In genomic region chr4:130814896-130815295, GRCh38 we compare ENCODE assay signal across 21 cellular contexts.
A peak's percentile ranks its signal among the peaks of the same experiment; 100 is the strongest.
DNase-seq lines count a peak whose midpoint lies in the region; ATAC-seq, FAIRE-seq and TF ChIP-seq lines count a peak whose summit lies in the region.
"Had no signal": no experiment of that assay in that cellular context is flagged by ENCODE, and none has a peak within 500 bp of the region (broad histone marks: within the 10 kb centered on the region; RNA-seq: fewer than 3 reads in every experiment).

No MANE protein-coding gene starts in this region.

- no peak for FAIRE-seq in GM12878 (lab: Jason Lieb, UNC)
- FAIRE-seq: D721Med, GM12892 had no signal

- no peaks in the 10 kb centered on the region for H3K79me2 ChIP-seq in GM12878 (ENCODE audit: control insufficient read depth, insufficient read depth, low read length)

- no peak for TF ChIP-seq EP300 in GM12878 (IDR thresholded peaks at IDR 0.05; ENCODE audit: borderline replicate concordance in 1 of 2, control insufficient read depth in 1 of 2, low read depth in 2 of 2, low read length in 2 of 2)

- no peaks in the 10 kb centered on the region for H3K4me1 ChIP-seq in GM12878 (ENCODE audit: control insufficient read depth, insufficient read depth, low read length)

- H4K20me1 ChIP-seq in GM12878 (ENCODE audit: control insufficient read depth, insufficient read depth), result no peaks in the 10 kb centered on the region

- H3K27me3 ChIP-seq in GM12878 (replicated peaks in 1 of 2; ENCODE audit: control insufficient read depth in 2 of 2, insufficient read depth in 2 of 2, low read length in 1 of 2), result no peaks in the 10 kb centered on the region

- CTCF ChIA-PET in GM12878 (lab: Yijun Ruan, JAX), result interaction anchor here (1.0 kb wide), 1 partner anchor 9 kb away, joined by 3 read pairs; no protein-coding TSS in a partner anchor

- no peak overlapping the region for H3K9ac ChIP-seq in GM12878 (ENCODE audit: control insufficient read depth, insufficient read depth, low read length)

- H3K4me1 Mint-ChIP-seq in effector memory CD8-positive, alpha-beta T cell (ENCODE audit: low read depth in 2 of 2), result no peaks in the 10 kb centered on the region
- H3K4me1 Mint-ChIP-seq: CD8-positive, alpha-beta memory T cell; GM23338 had no signal

- SMC1A ChIA-PET in GM12878 (lab: Charles Lee; ENCODE audit: uncharacterized antibody, unreplicated experiment), result interaction anchor here (0.7 kb wide), 1 partner anchor 9 kb away, joined by 4 read pairs; no protein-coding TSS in a partner anchor

- H2AFZ ChIP-seq in GM12878 (ENCODE audit: control insufficient read depth, low read depth, low read length), result no peak overlapping the region
- H2AFZ ChIP-seq: GM23338 had no signal

- intact Hi-C loops in GM12878 (cut with micrococcal nuclease; ENCODE audit: unreplicated experiment), result no loop called here

- TF ChIP-seq RAD21 in GM12878 (IDR thresholded peaks at IDR 0.05; ENCODE audit: insufficient read depth, low read depth, low read length), result no peak

- no peak for TF ChIP-seq CTCF in GM12878 (IDR thresholded peaks at IDR 0.05 in 2 of 3, conservative IDR thresholded peaks at IDR 0.05 in 1 of 3; ENCODE audit: control insufficient read depth in 2 of 3, extremely low read depth in 1 of 3, insufficient read depth in 1 of 3, low read depth in 3 of 3, low read length in 3 of 3)

- no peaks in the 10 kb centered on the region for H3K9me3 ChIP-seq in GM12878 (replicated peaks; ENCODE audit: control insufficient read depth, insufficient read depth, low read length)

- DNase-seq in GM12878 (ENCODE audit: low read depth, low spot score) (no peak), AG08396 (ENCODE audit: low spot score) (no peak)
- DNase-seq in effector memory CD8-positive, alpha-beta T cell, result no peak
- no peak for DNase-seq in activated naive CD4-positive, alpha-beta T cell treated with Interleukin-2 at 50 U/mL for 16 hours
- DNase-seq: CD8-positive, alpha-beta memory T cell; DND-41; GDM1; IMR-90; Kasumi-1; NCI-H1417; NCI-H187 treated with DMSO at 0.1 percent for 48 hours; NCI-H774 had no signal

- no peak overlapping the region for H3K4me2 ChIP-seq in GM12878 (ENCODE audit: control insufficient read depth, insufficient read depth)
- H3K4me2 ChIP-seq: GM23338 had no signal

- no peaks in the 10 kb centered on the region for H3K27me3 Mint-ChIP-seq in effector memory CD8-positive, alpha-beta T cell
- H3K27me3 Mint-ChIP-seq: CD8-positive, alpha-beta memory T cell had no signal

- H3K4me3 ChIP-seq in GM12878, result no peak overlapping the region
- H3K4me3 ChIP-seq: GM23338 had no signal

- H3K9me3 Mint-ChIP-seq in effector memory CD8-positive, alpha-beta T cell, result peaks cover 7 to 13% of the 10 kb centered on the region in 2 donors

- BruUV-seq in GM12878 (replicated peaks; lab: Mats Ljungman, UMichigan), result no TSS peak

- H3K4me3 Mint-ChIP-seq in effector memory CD8-positive, alpha-beta T cell, result no peak overlapping the region
- H3K4me3 Mint-ChIP-seq: CD8-positive, alpha-beta memory T cell; GM23338; T-helper 2 cell treated with Interferon-gamma antibody and Interleukin-4, amounts not matched to agents 5 μg/mL and 100 μg/mL, for 36 hours had no signal

- no peak for TF ChIP-seq POLR2A in GM12878 (IDR thresholded peaks at IDR 0.05; ENCODE audit: low read depth, low read length)

- in situ Hi-C loops in GM12878 (cut with MboI), result no loop called here

- H3K27ac Mint-ChIP-seq in effector memory CD8-positive, alpha-beta T cell, result no peak overlapping the region
- H3K27ac Mint-ChIP-seq: CD8-positive, alpha-beta memory T cell; GM23338; T-helper 2 cell treated with Interferon-gamma antibody and Interleukin-4, amounts not matched to agents 5 μg/mL and 100 μg/mL, for 36 hours had no signal

- POLR2A ChIA-PET in GM12878 (lab: Charles Lee), result no interaction called here

- no peaks in the 10 kb centered on the region for H3K36me3 Mint-ChIP-seq in effector memory CD8-positive, alpha-beta T cell (ENCODE audit: insufficient read depth)
- H3K36me3 Mint-ChIP-seq: CD8-positive, alpha-beta memory T cell had no signal

- no peak overlapping the region for H3K27ac ChIP-seq in GM12878 (ENCODE audit: control insufficient read depth, insufficient read depth)

- no peaks in the 10 kb centered on the region for H3K36me3 ChIP-seq in GM12878 (ENCODE audit: control insufficient read depth in 2 of 2, insufficient read depth in 2 of 2, low read length in 1 of 2)

- peak; percentile 68 for ATAC-seq in GM18870 (IDR thresholded peaks at IDR 0.05; ENCODE audit: unreplicated experiment)
- ATAC-seq in HG02763 (IDR thresholded peaks at IDR 0.05; ENCODE audit: unreplicated experiment), result peak; percentile 42
- ATAC-seq in HG03457 (IDR thresholded peaks at IDR 0.05; ENCODE audit: unreplicated experiment), result peak; percentile 66
- ATAC-seq in GM12878, result peak; percentile 66
- no peak for ATAC-seq in effector memory CD8-positive, alpha-beta T cell (replicated peaks)
- ATAC-seq: GM23338, HCT116, Panc1 had no signal

- RAD21 ChIA-PET in GM12878 (lab: Charles Lee; ENCODE audit: unreplicated experiment), result no interaction called here

TF ChIP-seq in GM12878, 131 proteins besides CTCF, POLR2A, EP300 and RAD21:
- TF ChIP-seq ATF7 (IDR thresholded peaks at IDR 0.05; ENCODE audit: low read depth) (0 out of 2 replicates have a peak, but pooled peaks have one; percentile 18), MTA2 (IDR thresholded peaks at IDR 0.05; ENCODE audit: low read depth) (0 out of 2 replicates have a peak, but pooled peaks have one; percentile 14), ELK1 (IDR thresholded peaks at IDR 0.05; ENCODE audit: low read depth, low read length) (no peak), RUNX3 (IDR thresholded peaks at IDR 0.05; ENCODE audit: low read length) (peak; percentile 26; the same call in 1 of the 2 replicates)
TF ChIP-seq in GM12878: peak in this region for 3.
